ENCODE assay signal across 1 cellular context in the genomic region with DNA sequence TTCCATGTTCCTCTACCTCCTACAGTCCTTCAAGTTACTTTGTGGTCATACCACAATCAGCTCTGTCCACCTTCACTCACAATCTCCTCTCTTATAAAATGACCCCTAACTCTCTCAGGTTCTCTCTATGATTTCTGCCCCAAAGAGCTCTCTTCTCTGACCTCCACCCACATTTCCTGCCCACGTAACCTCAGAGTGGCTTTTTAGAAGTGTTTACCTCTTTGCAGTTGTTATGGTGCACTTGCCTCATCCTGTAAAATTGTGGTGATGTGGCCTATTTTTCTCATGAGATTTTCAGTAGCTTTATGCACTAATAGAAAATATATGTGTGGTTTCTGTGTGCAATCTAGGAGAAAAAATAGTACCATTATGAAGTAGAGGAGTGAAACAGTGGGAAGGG.
TF ChIP-seq lines count a peak whose summit lies in the region.

No MANE protein-coding gene starts in this region.

TF ChIP-seq in HepG2, 621 proteins besides CTCF, POLR2A, EP300 and RAD21:
- TF ChIP-seq ZNF780A (CRISPR knock-in tag; IDR thresholded peaks at IDR 0.05) (no peak), ZNF570 (CRISPR knock-in tag; IDR thresholded peaks at IDR 0.05; ENCODE audit: borderline replicate concordance) (no peak), ATM (IDR thresholded peaks at IDR 0.05; ENCODE audit: borderline replicate concordance) (no peak), ZKSCAN8 (CRISPR knock-in tag; IDR thresholded peaks at IDR 0.05; ENCODE audit: borderline replicate concordance) (no peak), RNF2 (conservative IDR thresholded peaks at IDR 0.05; ENCODE audit: low read depth) (no peak)
- TF ChIP-seq, protein P1, sequence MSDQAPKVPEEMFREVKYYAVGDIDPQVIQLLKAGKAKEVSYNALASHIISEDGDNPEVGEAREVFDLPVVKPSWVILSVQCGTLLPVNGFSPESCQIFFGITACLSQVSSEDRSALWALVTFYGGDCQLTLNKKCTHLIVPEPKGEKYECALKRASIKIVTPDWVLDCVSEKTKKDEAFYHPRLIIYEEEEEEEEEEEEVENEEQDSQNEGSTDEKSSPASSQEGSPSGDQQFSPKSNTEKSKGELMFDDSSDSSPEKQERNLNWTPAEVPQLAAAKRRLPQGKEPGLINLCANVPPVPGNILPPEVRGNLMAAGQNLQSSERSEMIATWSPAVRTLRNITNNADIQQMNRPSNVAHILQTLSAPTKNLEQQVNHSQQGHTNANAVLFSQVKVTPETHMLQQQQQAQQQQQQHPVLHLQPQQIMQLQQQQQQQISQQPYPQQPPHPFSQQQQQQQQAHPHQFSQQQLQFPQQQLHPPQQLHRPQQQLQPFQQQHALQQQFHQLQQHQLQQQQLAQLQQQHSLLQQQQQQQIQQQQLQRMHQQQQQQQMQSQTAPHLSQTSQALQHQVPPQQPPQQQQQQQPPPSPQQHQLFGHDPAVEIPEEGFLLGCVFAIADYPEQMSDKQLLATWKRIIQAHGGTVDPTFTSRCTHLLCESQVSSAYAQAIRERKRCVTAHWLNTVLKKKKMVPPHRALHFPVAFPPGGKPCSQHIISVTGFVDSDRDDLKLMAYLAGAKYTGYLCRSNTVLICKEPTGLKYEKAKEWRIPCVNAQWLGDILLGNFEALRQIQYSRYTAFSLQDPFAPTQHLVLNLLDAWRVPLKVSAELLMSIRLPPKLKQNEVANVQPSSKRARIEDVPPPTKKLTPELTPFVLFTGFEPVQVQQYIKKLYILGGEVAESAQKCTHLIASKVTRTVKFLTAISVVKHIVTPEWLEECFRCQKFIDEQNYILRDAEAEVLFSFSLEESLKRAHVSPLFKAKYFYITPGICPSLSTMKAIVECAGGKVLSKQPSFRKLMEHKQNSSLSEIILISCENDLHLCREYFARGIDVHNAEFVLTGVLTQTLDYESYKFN (CRISPR knock-in tag; conservative IDR thresholded peaks at IDR 0.05), result no peak
